Comparison of ENCODE assay signal across 21 cellular contexts in the genomic region with DNA sequence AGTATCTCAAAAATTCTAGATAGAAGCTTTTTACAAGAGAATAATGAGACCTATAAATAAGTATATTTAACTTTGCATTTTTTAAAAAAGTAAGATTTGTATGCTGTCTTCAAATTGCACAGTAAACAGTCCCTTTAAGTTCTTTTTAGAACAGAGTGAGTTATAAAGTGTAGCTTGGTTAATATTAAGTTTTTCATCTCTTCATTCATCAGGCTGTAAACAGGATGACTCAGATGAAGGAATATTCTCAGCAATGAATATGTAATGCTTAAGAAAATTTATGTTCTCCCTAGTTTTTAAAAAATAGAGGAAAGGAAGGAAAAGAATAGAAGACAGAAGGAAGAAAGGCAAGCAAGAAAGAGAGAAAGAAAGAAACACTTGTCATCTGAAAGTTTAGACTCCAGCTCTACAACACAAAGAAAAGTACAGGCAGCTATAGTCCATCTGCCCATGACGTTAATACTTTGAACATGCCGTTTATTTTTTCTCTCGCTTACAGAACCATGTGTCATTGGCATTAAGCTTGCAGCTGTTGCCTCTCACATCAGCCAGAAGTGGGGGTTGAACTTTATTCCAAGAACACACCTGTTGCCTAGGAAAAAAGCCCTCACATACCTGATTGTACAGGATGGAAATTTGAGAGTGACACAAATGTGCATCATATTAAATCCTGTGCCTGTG. TPM values are rescaled to one million over a fixed set of nuclear protein-coding genes. Genes with fewer than 3 reads are reported as not detected.
DNase-seq lines count a peak whose midpoint lies in the region; TF ChIP-seq lines count a peak whose summit lies in the region.
"Had no signal": no experiment of that assay in that cellular context is flagged by ENCODE, and none has a peak within 500 bp of the region (broad histone marks: within the 10 kb centered on the region; RNA-seq: fewer than 3 reads in every experiment).

No MANE protein-coding gene starts in this region.

- no peak overlapping the region for H3K27ac Mint-ChIP-seq in MCF 10A (ENCODE audit: low read depth, unreplicated experiment)
- H3K27ac Mint-ChIP-seq: activated CD4-positive, alpha-beta T cell treated with anti-CD3 and anti-CD28 coated beads, Interleukin-2, amount 10 ng/mL, durations not matched to agents 7 days and 5 days; activated T-helper 1 cell treated with anti-CD3 and anti-CD28 coated beads, Interleukin-12 subunit alpha, Interleukin-12 subunit beta, Interleukin-2, Interleukin-4 antibody, amounts not matched to agents 30 ng/mL and 10 ng/mL and 1 ng/mL, durations not matched to agents 14 hours and 24 hours and 36 hours; stimulated activated memory B cell treated with anti-CD40 and anti-IgM and Interleukin-4, amounts not matched to agents 10 μg/mL and 1 μg/mL and 100 μg/mL, for 72 hours had no signal

- no peak for TF ChIP-seq CTCF in fibroblast of villous mesenchyme (IDR thresholded peaks at IDR 0.05; ENCODE audit: insufficient read depth, low read depth, low read length)
- no peak for TF ChIP-seq CTCF in testis (IDR thresholded peaks at IDR 0.05)
- no peak for TF ChIP-seq CTCF in MCF 10A (IDR thresholded peaks at IDR 0.05; ENCODE audit: unreplicated experiment)

- no TSS peak for BruUV-seq in MCF 10A (replicated peaks; lab: Mats Ljungman, UMichigan)

- no peak overlapping the region for H3K4me3 ChIP-seq in fibroblast of villous mesenchyme (ENCODE audit: low read depth, low read length)
- H3K4me3 ChIP-seq in skeletal muscle satellite cell (ENCODE audit: low read length), result no peak overlapping the region
- no peak overlapping the region for H3K4me3 ChIP-seq in testis
- H3K4me3 ChIP-seq: breast epithelium, GM12878, vagina had no signal

- H3K9me3 ChIP-seq in skeletal muscle satellite cell (replicated peaks; ENCODE audit: low read length) (no peaks in the 10 kb centered on the region), testis (no peaks in the 10 kb centered on the region)
- H3K9me3 ChIP-seq: breast epithelium, vagina had no signal

- peak overlapping the region; percentile 65 for H3K9ac ChIP-seq in skeletal muscle satellite cell (ENCODE audit: low read depth, low read length)
- H3K9ac ChIP-seq: parathyroid adenoma had no signal

- 60 to 62% methylated on average over 3 of the region's 3 CpGs for WGBS in testis, 2 donors

- peaks cover 4% of the 10 kb centered on the region for H3K4me1 Mint-ChIP-seq in MCF 10A (ENCODE audit: insufficient read depth, unreplicated experiment)
- H3K4me1 Mint-ChIP-seq: activated CD4-positive, alpha-beta T cell treated with anti-CD3 and anti-CD28 coated beads, Interleukin-2, amount 10 ng/mL, durations not matched to agents 7 days and 5 days; stimulated activated memory B cell treated with anti-CD40 and anti-IgM and Interleukin-4, amounts not matched to agents 10 μg/mL and 1 μg/mL and 100 μg/mL, for 72 hours had no signal

- DNase-seq in NCI-H345 (lab: John Stamatoyannopoulos, UW) (peak; percentile 34), NCI-H345 treated with DMSO at 0.1 percent for 48 hours (lab: John Stamatoyannopoulos, UW; ENCODE audit: unreplicated experiment) (no peak), NCI-H69 (lab: John Stamatoyannopoulos, UW) (peak; percentile 62), fibroblast of villous mesenchyme (ENCODE audit: low read depth) (peak; percentile 34), testis (no peak), MCF 10A (ENCODE audit: unreplicated experiment) (no peak), amniotic stem cell (lab: John Stamatoyannopoulos, UW) (no peak)
- DNase-seq: ACHN; activated CD4-positive, alpha-beta T cell treated with anti-CD3 and anti-CD28 coated beads, Interleukin-2, amount 10 ng/mL, durations not matched to agents 7 days and 5 days; DMS79; mammary epithelial cell; OCI-M1; stimulated activated CD4-positive, alpha-beta T cell treated with anti-CD3 and anti-CD28 coated beads, Interleukin-2, amount 100 ng/mL, for 48 hours had no signal

- POLR2A ChIA-PET in MCF 10A (lab: Yijun Ruan, JAX), result no interaction called here

- no peak overlapping the region for H3K4me3 Mint-ChIP-seq in MCF 10A (ENCODE audit: unreplicated experiment)
- H3K4me3 Mint-ChIP-seq: activated CD4-positive, alpha-beta T cell treated with anti-CD3 and anti-CD28 coated beads, Interleukin-2, amount 10 ng/mL, durations not matched to agents 7 days and 5 days; activated T-helper 1 cell treated with anti-CD3 and anti-CD28 coated beads, Interleukin-12 subunit alpha, Interleukin-12 subunit beta, Interleukin-2, Interleukin-4 antibody, amounts not matched to agents 30 ng/mL and 10 ng/mL and 1 ng/mL, durations not matched to agents 14 hours and 24 hours and 36 hours; stimulated activated memory B cell treated with anti-CD40 and anti-IgM and Interleukin-4, amounts not matched to agents 10 μg/mL and 1 μg/mL and 100 μg/mL, for 72 hours had no signal

- TF ChIP-seq POLR2A in testis (IDR thresholded peaks at IDR 0.05), result no peak

- H3K27me3 ChIP-seq in skeletal muscle satellite cell (ENCODE audit: control insufficient read depth, insufficient read depth, low read length) (no peaks in the 10 kb centered on the region), testis (no peaks in the 10 kb centered on the region)
- H3K27me3 ChIP-seq: breast epithelium, vagina had no signal

- H3K36me3 Mint-ChIP-seq in MCF 10A (ENCODE audit: insufficient read depth, unreplicated experiment), result peaks cover 19% of the 10 kb centered on the region
- H3K36me3 Mint-ChIP-seq: stimulated activated memory B cell treated with anti-CD40 and anti-IgM and Interleukin-4, amounts not matched to agents 10 μg/mL and 1 μg/mL and 100 μg/mL, for 72 hours had no signal

- CTCF ChIA-PET in MCF 10A (lab: Yijun Ruan, JAX), result no interaction called here

- no peaks in the 10 kb centered on the region for H3K27me3 Mint-ChIP-seq in MCF 10A (ENCODE audit: insufficient read depth, unreplicated experiment)
- H3K27me3 Mint-ChIP-seq: stimulated activated memory B cell treated with anti-CD40 and anti-IgM and Interleukin-4, amounts not matched to agents 10 μg/mL and 1 μg/mL and 100 μg/mL, for 72 hours had no signal

- intact Hi-C loops in testis (cut with DNase I; ENCODE audit: low total_unique reads), result no loop called here
- intact Hi-C loops in MCF 10A (cut with micrococcal nuclease), result no loop called here

- H3K9me3 Mint-ChIP-seq in MCF 10A (ENCODE audit: unreplicated experiment), result no peaks in the 10 kb centered on the region
- H3K9me3 Mint-ChIP-seq: activated CD4-positive, alpha-beta T cell treated with anti-CD3 and anti-CD28 coated beads, Interleukin-2, amount 10 ng/mL, durations not matched to agents 7 days and 5 days; activated T-helper 1 cell treated with anti-CD3 and anti-CD28 coated beads, Interleukin-12 subunit alpha, Interleukin-12 subunit beta, Interleukin-2, Interleukin-4 antibody, amounts not matched to agents 30 ng/mL and 10 ng/mL and 1 ng/mL, durations not matched to agents 14 hours and 24 hours and 36 hours; stimulated activated memory B cell treated with anti-CD40 and anti-IgM and Interleukin-4, amounts not matched to agents 10 μg/mL and 1 μg/mL and 100 μg/mL, for 72 hours had no signal

- H3K4me2 ChIP-seq in skeletal muscle satellite cell (ENCODE audit: low read length), result peak overlapping the region; percentile 21

- H3K36me3 ChIP-seq in skeletal muscle satellite cell (ENCODE audit: insufficient read depth, low read length), result peaks cover 10% of the 10 kb centered on the region
- no peaks in the 10 kb centered on the region for H3K36me3 ChIP-seq in testis (ENCODE audit: low read depth, missing control alignments)
- H3K36me3 ChIP-seq: breast epithelium had no signal

- no peak overlapping the region for H3K27ac ChIP-seq in testis
- H3K27ac ChIP-seq: breast epithelium, parathyroid adenoma, vagina had no signal

- H3K4me1 ChIP-seq in skeletal muscle satellite cell (ENCODE audit: control insufficient read depth, insufficient read depth, low read length), result peaks cover 25% of the 10 kb centered on the region
- no peaks in the 10 kb centered on the region for H3K4me1 ChIP-seq in testis
- H3K4me1 ChIP-seq: breast epithelium, vagina had no signal

RNA-seq across cellular contexts. Expression of a gene that starts 36.1 kb away (rescaled TPM):
- total RNA-seq in fibroblast of villous mesenchyme, result 22.2 and 49.7 TPM in 2 replicates
- total RNA-seq in skeletal muscle satellite cell (2012; rRNA removed), result 0.51 and 4.8 TPM in 2 replicates
- total RNA-seq in testis, result 1 to 10 TPM; 1.6 to 2.9 TPM
- polyA plus RNA-seq in testis (ENCODE audit: insufficient read depth, low read depth, low replicate concordance), result 5.2 TPM
- total RNA-seq in MCF 10A (2022), result 12.3 and 14.3 TPM in 2 replicates
- total RNA-seq: activated CD4-positive, alpha-beta T cell treated with anti-CD3 and anti-CD28 coated beads, Interleukin-2, amount 10 ng/mL, durations not matched to agents 7 days and 5 days; activated T-helper 1 cell treated with anti-CD3 and anti-CD28 coated beads, Interleukin-12 subunit alpha, Interleukin-12 subunit beta, Interleukin-2, Interleukin-4 antibody, amounts not matched to agents 30 ng/mL and 10 ng/mL and 1 ng/mL, durations not matched to agents 14 hours and 24 hours and 36 hours; T-helper 1 cell treated with Interleukin-12 subunit alpha and Interleukin-12 subunit beta and Interleukin-4 antibody, amounts not matched to agents 30 ng/mL and 1 ng/mL, for 36 hours had no signal

Comparison
In these comparisons a context has a peak if more than half of its experiments do, and no peak if none do; other contexts are left out.
1. DNase-seq: peak in NCI-H345 (single experiment), NCI-H69 (single experiment) and fibroblast of villous mesenchyme (single experiment); none in NCI-H345 treated with DMSO at 0.1 percent for 48 hours (single experiment), testis (single experiment), MCF 10A (single experiment) and amniotic stem cell (single experiment).